In the genomic region with DNA sequence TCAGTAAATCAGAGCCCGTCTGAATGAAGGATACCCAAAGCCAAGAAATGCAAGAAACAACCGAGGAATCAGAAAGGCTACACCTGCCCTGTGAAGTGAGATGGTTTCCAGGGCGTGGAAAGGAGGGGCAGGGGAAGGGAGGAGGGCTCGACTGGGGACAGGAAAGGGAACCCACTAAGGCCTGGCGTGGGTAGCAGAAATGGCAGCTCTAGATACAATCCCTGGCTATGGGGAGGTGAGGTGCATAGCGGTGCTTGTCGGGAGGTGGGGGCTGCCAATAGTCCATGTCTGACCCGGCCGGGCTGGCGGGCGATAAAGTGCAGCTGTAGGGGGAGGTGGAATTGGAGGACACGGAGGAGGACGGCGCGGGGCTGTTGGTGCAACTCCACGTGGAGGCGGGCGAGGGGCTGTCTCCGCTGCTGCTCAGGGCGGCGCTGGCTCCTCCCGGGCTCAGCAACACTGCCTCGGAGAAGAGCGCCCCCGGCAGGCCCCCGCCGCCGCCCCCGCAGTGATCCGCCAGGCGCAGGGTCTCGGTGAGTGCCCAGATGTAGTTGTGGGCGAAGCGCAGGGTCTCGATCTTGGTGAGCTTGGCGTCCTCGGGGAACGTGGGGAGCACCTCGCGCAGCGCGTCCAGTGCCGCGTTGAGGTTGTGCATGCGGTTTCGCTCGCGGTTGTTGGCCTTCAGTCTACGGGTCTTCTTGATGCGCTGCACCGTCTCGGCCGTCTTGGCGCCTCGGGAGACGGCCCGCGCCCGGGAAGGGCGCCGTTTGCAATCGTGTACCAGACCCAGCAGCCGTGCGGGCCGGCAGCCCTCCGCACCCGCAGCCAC, we compare ENCODE assay signal across 1 cellular context.
TF ChIP-seq lines count a peak whose summit lies in the region.

No MANE protein-coding gene starts in this region.

TF ChIP-seq in HEK293, 187 proteins besides CTCF, POLR2A, EP300 and RAD21 (continued from another document and continues in another):
- TF ChIP-seq, protein P1, sequence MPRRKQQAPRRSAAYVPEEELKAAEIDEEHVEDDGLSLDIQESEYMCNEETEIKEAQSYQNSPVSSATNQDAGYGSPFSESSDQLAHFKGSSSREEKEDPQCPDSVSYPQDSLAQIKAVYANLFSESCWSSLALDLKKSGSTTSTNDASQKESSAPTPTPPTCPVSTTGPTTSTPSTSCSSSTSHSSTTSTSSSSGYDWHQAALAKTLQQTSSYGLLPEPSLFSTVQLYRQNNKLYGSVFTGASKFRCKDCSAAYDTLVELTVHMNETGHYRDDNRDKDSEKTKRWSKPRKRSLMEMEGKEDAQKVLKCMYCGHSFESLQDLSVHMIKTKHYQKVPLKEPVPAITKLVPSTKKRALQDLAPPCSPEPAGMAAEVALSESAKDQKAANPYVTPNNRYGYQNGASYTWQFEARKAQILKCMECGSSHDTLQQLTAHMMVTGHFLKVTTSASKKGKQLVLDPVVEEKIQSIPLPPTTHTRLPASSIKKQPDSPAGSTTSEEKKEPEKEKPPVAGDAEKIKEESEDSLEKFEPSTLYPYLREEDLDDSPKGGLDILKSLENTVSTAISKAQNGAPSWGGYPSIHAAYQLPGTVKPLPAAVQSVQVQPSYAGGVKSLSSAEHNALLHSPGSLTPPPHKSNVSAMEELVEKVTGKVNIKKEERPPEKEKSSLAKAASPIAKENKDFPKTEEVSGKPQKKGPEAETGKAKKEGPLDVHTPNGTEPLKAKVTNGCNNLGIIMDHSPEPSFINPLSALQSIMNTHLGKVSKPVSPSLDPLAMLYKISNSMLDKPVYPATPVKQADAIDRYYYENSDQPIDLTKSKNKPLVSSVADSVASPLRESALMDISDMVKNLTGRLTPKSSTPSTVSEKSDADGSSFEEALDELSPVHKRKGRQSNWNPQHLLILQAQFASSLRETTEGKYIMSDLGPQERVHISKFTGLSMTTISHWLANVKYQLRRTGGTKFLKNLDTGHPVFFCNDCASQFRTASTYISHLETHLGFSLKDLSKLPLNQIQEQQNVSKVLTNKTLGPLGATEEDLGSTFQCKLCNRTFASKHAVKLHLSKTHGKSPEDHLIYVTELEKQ (tag by site-specific recombination; IDR thresholded peaks at IDR 0.05; ENCODE audit: borderline replicate concordance) = no peak
- no peak for TF ChIP-seq ZFP3 (tag by site-specific recombination; IDR thresholded peaks at IDR 0.05; ENCODE audit: low read depth)
- TF ChIP-seq ZNF366 (tag by site-specific recombination; conservative IDR thresholded peaks at IDR 0.05) = no peak
- TF ChIP-seq HOXC10 (CRISPR knock-in tag; IDR thresholded peaks at IDR 0.05) = no peak
- TF ChIP-seq ZNF202 (tag by site-specific recombination; IDR thresholded peaks at IDR 0.05; ENCODE audit: borderline replicate concordance) = no peak
- no peak for TF ChIP-seq ZNF391 (tag by site-specific recombination; IDR thresholded peaks at IDR 0.05; ENCODE audit: borderline replicate concordance, low read depth)
- TF ChIP-seq, protein P2, sequence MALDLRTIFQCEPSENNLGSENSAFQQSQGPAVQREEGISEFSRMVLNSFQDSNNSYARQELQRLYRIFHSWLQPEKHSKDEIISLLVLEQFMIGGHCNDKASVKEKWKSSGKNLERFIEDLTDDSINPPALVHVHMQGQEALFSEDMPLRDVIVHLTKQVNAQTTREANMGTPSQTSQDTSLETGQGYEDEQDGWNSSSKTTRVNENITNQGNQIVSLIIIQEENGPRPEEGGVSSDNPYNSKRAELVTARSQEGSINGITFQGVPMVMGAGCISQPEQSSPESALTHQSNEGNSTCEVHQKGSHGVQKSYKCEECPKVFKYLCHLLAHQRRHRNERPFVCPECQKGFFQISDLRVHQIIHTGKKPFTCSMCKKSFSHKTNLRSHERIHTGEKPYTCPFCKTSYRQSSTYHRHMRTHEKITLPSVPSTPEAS (tag by site-specific recombination; IDR thresholded peaks at IDR 0.05) = no peak
- TF ChIP-seq ZNF155 (tag by site-specific recombination; IDR thresholded peaks at IDR 0.05) = no peak
- TF ChIP-seq ZNF600 (tag by site-specific recombination; IDR thresholded peaks at IDR 0.05) = 0 out of 2 replicates have a peak, but pooled peaks have one; percentile 41
- TF ChIP-seq ZNF629 (tag by site-specific recombination; IDR thresholded peaks at IDR 0.05) = no peak
- TF ChIP-seq, protein P3, sequence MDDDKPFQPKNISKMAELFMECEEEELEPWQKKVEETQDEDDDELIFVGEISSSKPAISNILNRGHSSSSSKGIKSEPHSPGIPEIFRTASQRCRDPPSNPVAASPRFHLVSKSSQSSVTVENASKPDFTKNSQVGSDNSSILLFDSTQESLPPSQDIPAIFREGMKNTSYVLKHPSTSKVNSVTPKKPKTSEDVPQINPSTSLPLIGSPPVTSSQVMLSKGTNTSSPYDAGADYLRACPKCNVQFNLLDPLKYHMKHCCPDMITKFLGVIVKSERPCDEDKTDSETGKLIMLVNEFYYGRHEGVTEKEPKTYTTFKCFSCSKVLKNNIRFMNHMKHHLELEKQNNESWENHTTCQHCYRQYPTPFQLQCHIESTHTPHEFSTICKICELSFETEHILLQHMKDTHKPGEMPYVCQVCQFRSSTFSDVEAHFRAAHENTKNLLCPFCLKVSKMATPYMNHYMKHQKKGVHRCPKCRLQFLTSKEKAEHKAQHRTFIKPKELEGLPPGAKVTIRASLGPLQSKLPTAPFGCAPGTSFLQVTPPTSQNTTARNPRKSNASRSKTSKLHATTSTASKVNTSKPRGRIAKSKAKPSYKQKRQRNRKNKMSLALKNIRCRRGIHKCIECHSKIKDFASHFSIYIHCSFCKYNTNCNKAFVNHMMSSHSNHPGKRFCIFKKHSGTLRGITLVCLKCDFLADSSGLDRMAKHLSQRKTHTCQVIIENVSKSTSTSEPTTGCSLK (tag by site-specific recombination; IDR thresholded peaks at IDR 0.05) = no peak
- TF ChIP-seq, protein P4, sequence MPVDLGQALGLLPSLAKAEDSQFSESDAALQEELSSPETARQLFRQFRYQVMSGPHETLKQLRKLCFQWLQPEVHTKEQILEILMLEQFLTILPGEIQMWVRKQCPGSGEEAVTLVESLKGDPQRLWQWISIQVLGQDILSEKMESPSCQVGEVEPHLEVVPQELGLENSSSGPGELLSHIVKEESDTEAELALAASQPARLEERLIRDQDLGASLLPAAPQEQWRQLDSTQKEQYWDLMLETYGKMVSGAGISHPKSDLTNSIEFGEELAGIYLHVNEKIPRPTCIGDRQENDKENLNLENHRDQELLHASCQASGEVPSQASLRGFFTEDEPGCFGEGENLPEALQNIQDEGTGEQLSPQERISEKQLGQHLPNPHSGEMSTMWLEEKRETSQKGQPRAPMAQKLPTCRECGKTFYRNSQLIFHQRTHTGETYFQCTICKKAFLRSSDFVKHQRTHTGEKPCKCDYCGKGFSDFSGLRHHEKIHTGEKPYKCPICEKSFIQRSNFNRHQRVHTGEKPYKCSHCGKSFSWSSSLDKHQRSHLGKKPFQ (tag by site-specific recombination; IDR thresholded peaks at IDR 0.05) = no peak
- TF ChIP-seq, protein P5, sequence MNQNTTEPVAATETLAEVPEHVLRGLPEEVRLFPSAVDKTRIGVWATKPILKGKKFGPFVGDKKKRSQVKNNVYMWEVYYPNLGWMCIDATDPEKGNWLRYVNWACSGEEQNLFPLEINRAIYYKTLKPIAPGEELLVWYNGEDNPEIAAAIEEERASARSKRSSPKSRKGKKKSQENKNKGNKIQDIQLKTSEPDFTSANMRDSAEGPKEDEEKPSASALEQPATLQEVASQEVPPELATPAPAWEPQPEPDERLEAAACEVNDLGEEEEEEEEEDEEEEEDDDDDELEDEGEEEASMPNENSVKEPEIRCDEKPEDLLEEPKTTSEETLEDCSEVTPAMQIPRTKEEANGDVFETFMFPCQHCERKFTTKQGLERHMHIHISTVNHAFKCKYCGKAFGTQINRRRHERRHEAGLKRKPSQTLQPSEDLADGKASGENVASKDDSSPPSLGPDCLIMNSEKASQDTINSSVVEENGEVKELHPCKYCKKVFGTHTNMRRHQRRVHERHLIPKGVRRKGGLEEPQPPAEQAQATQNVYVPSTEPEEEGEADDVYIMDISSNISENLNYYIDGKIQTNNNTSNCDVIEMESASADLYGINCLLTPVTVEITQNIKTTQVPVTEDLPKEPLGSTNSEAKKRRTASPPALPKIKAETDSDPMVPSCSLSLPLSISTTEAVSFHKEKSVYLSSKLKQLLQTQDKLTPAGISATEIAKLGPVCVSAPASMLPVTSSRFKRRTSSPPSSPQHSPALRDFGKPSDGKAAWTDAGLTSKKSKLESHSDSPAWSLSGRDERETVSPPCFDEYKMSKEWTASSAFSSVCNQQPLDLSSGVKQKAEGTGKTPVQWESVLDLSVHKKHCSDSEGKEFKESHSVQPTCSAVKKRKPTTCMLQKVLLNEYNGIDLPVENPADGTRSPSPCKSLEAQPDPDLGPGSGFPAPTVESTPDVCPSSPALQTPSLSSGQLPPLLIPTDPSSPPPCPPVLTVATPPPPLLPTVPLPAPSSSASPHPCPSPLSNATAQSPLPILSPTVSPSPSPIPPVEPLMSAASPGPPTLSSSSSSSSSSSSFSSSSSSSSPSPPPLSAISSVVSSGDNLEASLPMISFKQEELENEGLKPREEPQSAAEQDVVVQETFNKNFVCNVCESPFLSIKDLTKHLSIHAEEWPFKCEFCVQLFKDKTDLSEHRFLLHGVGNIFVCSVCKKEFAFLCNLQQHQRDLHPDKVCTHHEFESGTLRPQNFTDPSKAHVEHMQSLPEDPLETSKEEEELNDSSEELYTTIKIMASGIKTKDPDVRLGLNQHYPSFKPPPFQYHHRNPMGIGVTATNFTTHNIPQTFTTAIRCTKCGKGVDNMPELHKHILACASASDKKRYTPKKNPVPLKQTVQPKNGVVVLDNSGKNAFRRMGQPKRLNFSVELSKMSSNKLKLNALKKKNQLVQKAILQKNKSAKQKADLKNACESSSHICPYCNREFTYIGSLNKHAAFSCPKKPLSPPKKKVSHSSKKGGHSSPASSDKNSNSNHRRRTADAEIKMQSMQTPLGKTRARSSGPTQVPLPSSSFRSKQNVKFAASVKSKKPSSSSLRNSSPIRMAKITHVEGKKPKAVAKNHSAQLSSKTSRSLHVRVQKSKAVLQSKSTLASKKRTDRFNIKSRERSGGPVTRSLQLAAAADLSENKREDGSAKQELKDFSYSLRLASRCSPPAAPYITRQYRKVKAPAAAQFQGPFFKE (tag by site-specific recombination; IDR thresholded peaks at IDR 0.05; ENCODE audit: borderline replicate concordance) = no peak
- peak; percentile 73 for TF ChIP-seq SP3 (tag by site-specific recombination; IDR thresholded peaks at IDR 0.05)
- no peak for TF ChIP-seq ZNF266 (tag by site-specific recombination; IDR thresholded peaks at IDR 0.05; ENCODE audit: low read depth)
- peak; percentile 26 for TF ChIP-seq ZXDB (tag by site-specific recombination; IDR thresholded peaks at IDR 0.05)
- TF ChIP-seq ZEB2 (tag by site-specific recombination; IDR thresholded peaks at IDR 0.05) = 0 out of 2 replicates have a peak, but pooled peaks have one; percentile 18
- TF ChIP-seq, protein P6, sequence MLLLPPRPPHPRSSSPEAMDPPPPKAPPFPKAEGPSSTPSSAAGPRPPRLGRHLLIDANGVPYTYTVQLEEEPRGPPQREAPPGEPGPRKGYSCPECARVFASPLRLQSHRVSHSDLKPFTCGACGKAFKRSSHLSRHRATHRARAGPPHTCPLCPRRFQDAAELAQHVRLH (tag by site-specific recombination; IDR thresholded peaks at IDR 0.05) = no peak
- TF ChIP-seq, protein P7, sequence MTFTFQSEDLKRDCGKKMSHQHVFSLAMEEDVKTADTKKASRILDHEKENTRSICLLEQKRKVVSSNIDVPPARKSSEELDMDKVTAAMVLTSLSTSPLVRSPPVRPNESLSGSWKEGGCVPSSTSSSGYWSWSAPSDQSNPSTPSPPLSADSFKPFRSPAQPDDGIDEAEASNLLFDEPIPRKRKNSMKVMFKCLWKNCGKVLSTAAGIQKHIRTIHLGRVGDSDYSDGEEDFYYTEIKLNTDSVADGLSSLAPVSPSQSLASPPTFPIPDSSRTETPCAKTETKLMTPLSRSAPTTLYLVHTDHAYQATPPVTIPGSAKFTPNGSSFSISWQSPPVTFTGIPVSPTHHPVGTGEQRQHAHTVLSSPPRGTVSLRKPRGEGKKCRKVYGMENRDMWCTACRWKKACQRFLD (tag by site-specific recombination; IDR thresholded peaks at IDR 0.05) = no peak
- TF ChIP-seq, protein P8, sequence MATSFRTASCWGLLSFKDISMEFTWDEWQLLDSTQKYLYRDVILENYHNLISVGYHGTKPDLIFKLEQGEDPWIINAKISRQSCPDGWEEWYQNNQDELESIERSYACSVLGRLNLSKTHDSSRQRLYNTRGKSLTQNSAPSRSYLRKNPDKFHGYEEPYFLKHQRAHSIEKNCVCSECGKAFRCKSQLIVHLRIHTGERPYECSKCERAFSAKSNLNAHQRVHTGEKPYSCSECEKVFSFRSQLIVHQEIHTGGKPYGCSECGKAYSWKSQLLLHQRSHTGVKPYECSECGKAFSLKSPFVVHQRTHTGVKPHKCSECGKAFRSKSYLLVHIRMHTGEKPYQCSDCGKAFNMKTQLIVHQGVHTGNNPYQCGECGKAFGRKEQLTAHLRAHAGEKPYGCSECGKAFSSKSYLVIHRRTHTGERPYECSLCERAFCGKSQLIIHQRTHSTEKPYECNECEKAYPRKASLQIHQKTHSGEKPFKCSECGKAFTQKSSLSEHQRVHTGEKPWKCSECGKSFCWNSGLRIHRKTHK (tag by site-specific recombination; IDR thresholded peaks at IDR 0.05) = no peak
- TF ChIP-seq, protein P9, sequence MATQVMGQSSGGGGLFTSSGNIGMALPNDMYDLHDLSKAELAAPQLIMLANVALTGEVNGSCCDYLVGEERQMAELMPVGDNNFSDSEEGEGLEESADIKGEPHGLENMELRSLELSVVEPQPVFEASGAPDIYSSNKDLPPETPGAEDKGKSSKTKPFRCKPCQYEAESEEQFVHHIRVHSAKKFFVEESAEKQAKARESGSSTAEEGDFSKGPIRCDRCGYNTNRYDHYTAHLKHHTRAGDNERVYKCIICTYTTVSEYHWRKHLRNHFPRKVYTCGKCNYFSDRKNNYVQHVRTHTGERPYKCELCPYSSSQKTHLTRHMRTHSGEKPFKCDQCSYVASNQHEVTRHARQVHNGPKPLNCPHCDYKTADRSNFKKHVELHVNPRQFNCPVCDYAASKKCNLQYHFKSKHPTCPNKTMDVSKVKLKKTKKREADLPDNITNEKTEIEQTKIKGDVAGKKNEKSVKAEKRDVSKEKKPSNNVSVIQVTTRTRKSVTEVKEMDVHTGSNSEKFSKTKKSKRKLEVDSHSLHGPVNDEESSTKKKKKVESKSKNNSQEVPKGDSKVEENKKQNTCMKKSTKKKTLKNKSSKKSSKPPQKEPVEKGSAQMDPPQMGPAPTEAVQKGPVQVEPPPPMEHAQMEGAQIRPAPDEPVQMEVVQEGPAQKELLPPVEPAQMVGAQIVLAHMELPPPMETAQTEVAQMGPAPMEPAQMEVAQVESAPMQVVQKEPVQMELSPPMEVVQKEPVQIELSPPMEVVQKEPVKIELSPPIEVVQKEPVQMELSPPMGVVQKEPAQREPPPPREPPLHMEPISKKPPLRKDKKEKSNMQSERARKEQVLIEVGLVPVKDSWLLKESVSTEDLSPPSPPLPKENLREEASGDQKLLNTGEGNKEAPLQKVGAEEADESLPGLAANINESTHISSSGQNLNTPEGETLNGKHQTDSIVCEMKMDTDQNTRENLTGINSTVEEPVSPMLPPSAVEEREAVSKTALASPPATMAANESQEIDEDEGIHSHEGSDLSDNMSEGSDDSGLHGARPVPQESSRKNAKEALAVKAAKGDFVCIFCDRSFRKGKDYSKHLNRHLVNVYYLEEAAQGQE (tag by site-specific recombination; IDR thresholded peaks at IDR 0.05) = no peak
- TF ChIP-seq ZNF274 (IDR thresholded peaks at IDR 0.05; ENCODE audit: low read length) = no peak
- no peak for TF ChIP-seq ZNF274 (tag by site-specific recombination; IDR thresholded peaks at IDR 0.05; ENCODE audit: borderline replicate concordance)
